In the genomic region with DNA sequence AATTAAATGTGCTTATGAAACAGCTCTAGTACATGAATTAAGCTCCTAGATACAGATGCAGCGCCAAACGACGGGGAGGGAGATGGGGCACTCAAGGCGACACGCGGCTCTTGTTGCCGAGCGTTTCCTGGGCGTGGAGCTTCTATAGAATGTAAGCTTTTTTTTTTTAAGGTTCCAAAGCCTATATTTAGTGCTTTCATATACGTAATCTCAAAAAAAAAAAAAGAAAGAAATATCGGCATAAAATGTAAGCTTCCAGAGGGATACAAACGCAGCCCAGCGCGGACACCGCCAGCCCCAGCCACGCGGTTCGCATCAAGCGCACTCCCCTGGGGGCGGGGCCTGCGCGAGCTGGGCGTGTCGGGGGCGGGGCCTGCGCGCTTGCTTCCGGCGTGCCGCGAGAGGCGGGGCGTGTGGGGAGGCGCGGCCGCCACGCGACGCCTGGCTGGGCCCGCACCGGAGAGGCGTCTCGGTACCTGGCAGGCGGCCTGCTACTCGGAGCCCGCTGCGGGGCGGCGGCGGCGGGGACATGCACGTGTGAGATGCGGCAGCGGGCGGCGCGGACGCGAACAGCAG, we compare ENCODE assay signal across 8 cellular contexts. TPM values are rescaled to one million over a fixed set of nuclear protein-coding genes. Genes with fewer than 3 reads are reported as not detected.
A peak's percentile ranks its signal among the peaks of the same experiment; 100 is the strongest.
DNase-seq lines count a peak whose midpoint lies in the region; ATAC-seq, FAIRE-seq and TF ChIP-seq lines count a peak whose summit lies in the region.

A gene with protein sequence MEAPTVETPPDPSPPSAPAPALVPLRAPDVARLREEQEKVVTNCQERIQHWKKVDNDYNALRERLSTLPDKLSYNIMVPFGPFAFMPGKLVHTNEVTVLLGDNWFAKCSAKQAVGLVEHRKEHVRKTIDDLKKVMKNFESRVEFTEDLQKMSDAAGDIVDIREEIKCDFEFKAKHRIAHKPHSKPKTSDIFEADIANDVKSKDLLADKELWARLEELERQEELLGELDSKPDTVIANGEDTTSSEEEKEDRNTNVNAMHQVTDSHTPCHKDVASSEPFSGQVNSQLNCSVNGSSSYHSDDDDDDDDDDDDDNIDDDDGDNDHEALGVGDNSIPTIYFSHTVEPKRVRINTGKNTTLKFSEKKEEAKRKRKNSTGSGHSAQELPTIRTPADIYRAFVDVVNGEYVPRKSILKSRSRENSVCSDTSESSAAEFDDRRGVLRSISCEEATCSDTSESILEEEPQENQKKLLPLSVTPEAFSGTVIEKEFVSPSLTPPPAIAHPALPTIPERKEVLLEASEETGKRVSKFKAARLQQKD (plus strand): TSS at position 412 of the 576 bp plus-strand sequence. CDS start 309 bp downstream, outside the sequence.

- CTCF ChIA-PET in AG04450 (lab: Charles Lee) = interaction anchor here (0.6 to 1.2 kb wide), 6 partner anchors 12 to 247 kb away, joined by 3 to 4 read pairs (median 3); no protein-coding TSS in a partner anchor

- peaks cover 38% of the 10 kb centered on the region for H3K4me1 ChIP-seq in keratinocyte (ENCODE audit: control insufficient read depth, extremely low read depth, insufficient read depth, low read length)

- H3K27ac ChIP-seq in AG04450 (ENCODE audit: low read depth, low read length) = no peak within 1 kb of the TSS
- peak within 1 kb of the TSS; percentile 78 for H3K27ac ChIP-seq in keratinocyte (ENCODE audit: control insufficient read depth, insufficient read depth, low read length)

- POLR2A ChIA-PET in AG04450 (lab: Yijun Ruan, JAX) = interaction anchor here (0.7 kb wide), 1 partner anchor 684 kb away, joined by 3 read pairs; no protein-coding TSS in a partner anchor

- peak within 1 kb of the TSS; percentile 91 for H3K9ac ChIP-seq in keratinocyte (ENCODE audit: control insufficient read depth, extremely low read depth, insufficient read depth, low read length)

- H3K4me2 ChIP-seq in keratinocyte (ENCODE audit: control insufficient read depth, extremely low read depth, insufficient read depth, low read depth, low read length) = peak within 1 kb of the TSS; percentile 92

- peak; percentile 90 for ATAC-seq in GM18909 (IDR thresholded peaks at IDR 0.05; ENCODE audit: poor library complexity, unreplicated experiment)
- peak; percentile 79 for ATAC-seq in HG03139 (IDR thresholded peaks at IDR 0.05; ENCODE audit: unreplicated experiment)

- TF ChIP-seq CTCF in AG04450 (IDR thresholded peaks at IDR 0.05; ENCODE audit: low read depth, low read length) = no peak
- no peak for TF ChIP-seq CTCF in keratinocyte (optimal IDR thresholded peaks at IDR 0.05 in 1 of 3, IDR thresholded peaks at IDR 0.05 in 1 of 3, conservative IDR thresholded peaks at IDR 0.05 in 1 of 3; ENCODE audit: extremely low read depth in 1 of 3, insufficient read depth in 2 of 3, low read length in 3 of 3)

- no peaks in the 10 kb centered on the region for H3K9me3 ChIP-seq in AG04450 (ENCODE audit: control insufficient read depth, insufficient read depth, low read length)
- no peaks in the 10 kb centered on the region for H3K9me3 ChIP-seq in keratinocyte (ENCODE audit: control insufficient read depth, low read depth, low read length)

- peaks cover 5% of the 10 kb centered on the region for H4K20me1 ChIP-seq in keratinocyte (ENCODE audit: control insufficient read depth, extremely low read depth, insufficient read depth, low read length)

- no peaks in the 10 kb centered on the region for H3K36me3 ChIP-seq in keratinocyte (ENCODE audit: control insufficient read depth in 2 of 2, extremely low read depth in 1 of 2, insufficient read depth in 2 of 2, low read length in 2 of 2)

- dilution Hi-C loops in keratinocyte (cut with MboI; ENCODE audit: extremely low pct_ligation_motif_present, low sequenced_read_pairs) = no loop called here

- H3K9me1 ChIP-seq in keratinocyte (ENCODE audit: control insufficient read depth, extremely low read depth, insufficient read depth, low read length) = no peaks in the 10 kb centered on the region

- H3K79me2 ChIP-seq in keratinocyte (ENCODE audit: control insufficient read depth, insufficient read depth, low read length) = peaks cover 42% of the 10 kb centered on the region

- DNase-seq in AG04450 (ENCODE audit: low read depth, low spot score) = peak; percentile 39
- peak; percentile 97 for DNase-seq in NCI-H345 (lab: John Stamatoyannopoulos, UW)
- peak; percentile 86 to 96 (median 94) for DNase-seq in activated CD4-positive, CD25-positive, alpha-beta regulatory T cell (lab: John Stamatoyannopoulos, UW)
- DNase-seq in central memory CD4-positive, alpha-beta T cell = peak; percentile 89
- DNase-seq in keratinocyte (ENCODE audit: low read depth, low spot score) = peak; percentile 36
- DNase-seq in stimulated activated CD4-positive, alpha-beta T cell treated with anti-CD3 and anti-CD28 coated beads, Interleukin-12 subunit alpha, Interleukin-12 subunit beta, amount 100 ng/mL, for 48 hours (ENCODE audit: low read depth in 2 of 3, low spot score in 1 of 3) = peak; percentile 84 to 96 (median 93)

- peak within 1 kb of the TSS; percentile 84 for H2AFZ ChIP-seq in keratinocyte (ENCODE audit: control insufficient read depth, low read length)

- no peaks in the 10 kb centered on the region for H3K27me3 ChIP-seq in AG04450 (ENCODE audit: control insufficient read depth, insufficient read depth, low read length)
- H3K27me3 ChIP-seq in keratinocyte (ENCODE audit: control insufficient read depth, extremely low read depth, insufficient read depth, low read length) = no peaks in the 10 kb centered on the region

- peak within 1 kb of the TSS; percentile 87 for H3K4me3 ChIP-seq in AG04450 (ENCODE audit: low read depth, low read length)
- peak within 1 kb of the TSS; percentile 86 to 96 (median 92) for H3K4me3 ChIP-seq in keratinocyte (ENCODE audit: control insufficient read depth in 2 of 3, extremely low read depth in 1 of 3, insufficient read depth in 2 of 3, low read depth in 1 of 3, low read length in 3 of 3)

- no peak for FAIRE-seq in keratinocyte (lab: Jason Lieb, UNC)

RNA-seq across cellular contexts. Expression of the gene that starts here (rescaled TPM):
- 55.2 and 79.0 TPM in 2 replicates for polyA plus RNA-seq in AG04450 (2011; rRNA removed)
- polyA minus RNA-seq in AG04450 (2011; rRNA and poly(A)+ RNA removed) = 54.9 and 84.6 TPM in 2 replicates
- polyA plus RNA-seq in keratinocyte = 62.5 to 98.6 TPM (median 66.9 TPM) in 3 replicates
- polyA plus RNA-seq in keratinocyte (2011; ENCODE audit: low read depth) = 114 TPM
- polyA plus RNA-seq in keratinocyte (2011; cell fraction: cytosol; rRNA removed) = 74.7 and 115 TPM in 2 replicates
- 48.9 and 70.2 TPM in 2 replicates for polyA plus RNA-seq in keratinocyte (2011; cell fraction: nucleus; rRNA removed)
- 47.6 and 57.8 TPM in 2 replicates for polyA plus RNA-seq in keratinocyte (2012; ENCODE audit: low replicate concordance)
- 28.0 to 141 TPM (median 64.1 TPM) in 3 replicates for polyA minus RNA-seq in keratinocyte
- polyA minus RNA-seq in keratinocyte (2011; cell fraction: cytosol; rRNA and poly(A)+ RNA removed) = 64.7 TPM
- 27.9 and 56.8 TPM in 2 replicates for polyA minus RNA-seq in keratinocyte (2011; cell fraction: nucleus; rRNA and poly(A)+ RNA removed)

Comparison
In these comparisons a context has a peak if more than half of its experiments do, and no peak if none do; other contexts are left out.
1. DNase-seq: peak in every context shown above with its lines; median percentile 97 in NCI-H345; 94 in activated CD4-positive, CD25-positive, alpha-beta regulatory T cell; 93 in stimulated activated CD4-positive, alpha-beta T cell treated with anti-CD3 and anti-CD28 coated beads, Interleukin-12 subunit alpha, Interleukin-12 subunit beta, amount 100 ng/mL, for 48 hours; 89 in central memory CD4-positive, alpha-beta T cell; 39 in AG04450; 36 in keratinocyte.